40 cellular contexts compared by ENCODE assay signal in the genomic region with DNA sequence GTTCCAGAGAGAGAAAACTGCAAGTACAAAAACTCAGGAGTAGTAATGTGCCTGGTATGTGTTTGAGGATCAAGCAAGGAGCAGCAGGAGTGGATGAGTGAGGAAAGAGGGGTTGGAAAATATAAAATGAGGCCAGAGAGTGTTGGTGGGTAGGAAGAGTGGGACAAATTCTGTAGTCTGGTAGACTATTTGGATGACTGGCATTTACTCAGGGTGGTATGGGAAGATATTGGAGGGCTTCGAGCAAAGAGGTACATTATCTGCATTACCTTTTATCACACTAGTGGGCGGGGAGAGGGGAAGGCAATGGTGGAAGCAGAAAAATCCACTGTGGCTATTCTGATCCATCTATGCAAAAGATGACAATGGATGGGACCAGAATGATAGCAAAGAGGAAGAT.
"Had no signal": no experiment of that assay in that cellular context is flagged by ENCODE, and none has a peak within 500 bp of the region (broad histone marks: within the 10 kb centered on the region; RNA-seq: fewer than 3 reads in every experiment).

No MANE protein-coding gene starts in this region.

- H3K9me3 Mint-ChIP-seq: activated naive CD4-positive, alpha-beta T cell treated with anti-CD3 and anti-CD28 coated beads for 36 hours; activated naive CD8-positive, alpha-beta T cell treated with anti-CD3 and anti-CD28 coated beads for 36 hours; activated naive CD8-positive, alpha-beta T cell treated with anti-CD3 and anti-CD28 coated beads, Interleukin-2, amount 10 ng/mL, durations not matched to agents 7 days and 5 days; activated T-cell treated with anti-CD3 and anti-CD28 coated beads, Interleukin-2, amount 50 U/mL, for 24 hours; activated T-helper 1 cell treated with anti-CD3 and anti-CD28 coated beads, Interleukin-12 subunit alpha, Interleukin-12 subunit beta, Interleukin-2, Interleukin-4 antibody, amounts not matched to agents 30 ng/mL and 10 ng/mL and 1 ng/mL, durations not matched to agents 14 hours and 24 hours and 36 hours; activated T-helper 2 cell treated with anti-CD3 and anti-CD28 coated beads, Interferon-gamma antibody, Interleukin-2, Interleukin-4, amounts not matched to agents 10 μg/mL and 5 μg/mL and 100 μg/mL, durations not matched to agents 14 hours and 24 hours and 36 hours had no signal

- FAIRE-seq: astrocyte, bronchial epithelial cell had no signal

- H3K4me3 Mint-ChIP-seq: activated naive CD4-positive, alpha-beta T cell treated with anti-CD3 and anti-CD28 coated beads for 36 hours; activated naive CD4-positive, alpha-beta T cell treated with anti-CD3 and anti-CD28 coated beads, Interleukin-2, amount 10 ng/mL, durations not matched to agents 7 days and 5 days; activated naive CD4-positive, alpha-beta T cell treated with anti-CD3 and anti-CD28 coated beads, Interleukin-2, amount 50 U/mL, for 24 hours; activated naive CD8-positive, alpha-beta T cell; activated naive CD8-positive, alpha-beta T cell treated with anti-CD3 and anti-CD28 coated beads for 36 hours; activated naive CD8-positive, alpha-beta T cell treated with anti-CD3 and anti-CD28 coated beads, Interleukin-2, amount 10 ng/mL, durations not matched to agents 7 days and 5 days; activated naive CD8-positive, alpha-beta T cell treated with anti-CD3 and anti-CD28 coated beads, Interleukin-2, amount 50 U/mL, for 24 hours; activated T-cell treated with anti-CD3 and anti-CD28 coated beads, Interleukin-2, amount 50 U/mL, for 24 hours; activated T-cell treated with anti-CD3 and anti-CD28 coated beads, Interleukin-2, amount 50 U/mL, for 4 hours; activated T-cell treated with anti-CD3 and anti-CD28 coated beads, Interleukin-2, amount 50 U/mL, for 72 hours; activated T-helper 1 cell treated with anti-CD3 and anti-CD28 coated beads, Interleukin-12 subunit alpha, Interleukin-12 subunit beta, Interleukin-2, Interleukin-4 antibody, amounts not matched to agents 30 ng/mL and 10 ng/mL and 1 ng/mL, durations not matched to agents 14 hours and 24 hours and 36 hours; activated T-helper 17 cell treated with anti-CD3 and anti-CD28 coated beads, Interleukin-2, amount 50 U/mL, for 72 hours; brain; central memory CD8-positive, alpha-beta T cell had no signal

- H3K27me3 ChIP-seq: adrenal gland, ascending aorta, body of pancreas, brain microvascular endothelial cell, breast epithelium, cardiac muscle cell had no signal

- H3K4me1 ChIP-seq: adrenal gland, ascending aorta, body of pancreas, breast epithelium had no signal

- ATAC-seq: activated naive CD4-positive, alpha-beta T cell treated with anti-CD3 and anti-CD28 coated beads, Interleukin-2, amount 50 U/mL, for 72 hours; activated naive CD8-positive, alpha-beta T cell treated with anti-CD3 and anti-CD28 coated beads, Interleukin-2, amount 50 U/mL, for 24 hours; activated T-cell treated with anti-CD3 and anti-CD28 coated beads, Interleukin-2, amount 50 U/mL, for 4 hours; activated T-cell treated with anti-CD3 and anti-CD28 coated beads, Interleukin-2, amount 50 U/mL, for 72 hours; activated T-helper 17 cell treated with anti-CD3 and anti-CD28 coated beads, Interleukin-2, amount 50 U/mL, for 72 hours; body of pancreas had no signal

- H3K36me3 Mint-ChIP-seq: activated naive CD4-positive, alpha-beta T cell treated with anti-CD3 and anti-CD28 coated beads, Interleukin-2, amount 10 ng/mL, durations not matched to agents 7 days and 5 days; activated naive CD4-positive, alpha-beta T cell treated with anti-CD3 and anti-CD28 coated beads, Interleukin-2, amount 50 U/mL, for 24 hours; activated naive CD4-positive, alpha-beta T cell treated with anti-CD3 and anti-CD28 coated beads, Interleukin-2, amount 50 U/mL, for 72 hours; activated naive CD8-positive, alpha-beta T cell; activated naive CD8-positive, alpha-beta T cell treated with anti-CD3 and anti-CD28 coated beads for 36 hours; activated naive CD8-positive, alpha-beta T cell treated with anti-CD3 and anti-CD28 coated beads, Interleukin-2, amount 10 ng/mL, durations not matched to agents 7 days and 5 days; brain had no signal

- H3K27ac Mint-ChIP-seq: activated naive CD4-positive, alpha-beta T cell treated with anti-CD3 and anti-CD28 coated beads for 36 hours; activated naive CD4-positive, alpha-beta T cell treated with anti-CD3 and anti-CD28 coated beads, Interleukin-2, amount 10 ng/mL, durations not matched to agents 7 days and 5 days; activated naive CD4-positive, alpha-beta T cell treated with anti-CD3 and anti-CD28 coated beads, Interleukin-2, amount 50 U/mL, for 24 hours; activated naive CD4-positive, alpha-beta T cell treated with anti-CD3 and anti-CD28 coated beads, Interleukin-2, amount 50 U/mL, for 72 hours; activated naive CD8-positive, alpha-beta T cell; activated naive CD8-positive, alpha-beta T cell treated with anti-CD3 and anti-CD28 coated beads for 36 hours; activated naive CD8-positive, alpha-beta T cell treated with anti-CD3 and anti-CD28 coated beads, Interleukin-2, amount 10 ng/mL, durations not matched to agents 7 days and 5 days; activated naive CD8-positive, alpha-beta T cell treated with anti-CD3 and anti-CD28 coated beads, Interleukin-2, amount 50 U/mL, for 24 hours; activated T-cell treated with anti-CD3 and anti-CD28 coated beads, Interleukin-2, amount 50 U/mL, for 24 hours; activated T-cell treated with anti-CD3 and anti-CD28 coated beads, Interleukin-2, amount 50 U/mL, for 72 hours; activated T-helper 1 cell treated with anti-CD3 and anti-CD28 coated beads, Interleukin-12 subunit alpha, Interleukin-12 subunit beta, Interleukin-2, Interleukin-4 antibody, amounts not matched to agents 30 ng/mL and 10 ng/mL and 1 ng/mL, durations not matched to agents 14 hours and 24 hours and 36 hours; activated T-helper 17 cell treated with anti-CD3 and anti-CD28 coated beads, Interleukin-2, amount 50 U/mL, for 72 hours; activated T-helper 2 cell treated with anti-CD3 and anti-CD28 coated beads, Interferon-gamma antibody, Interleukin-2, Interleukin-4, amounts not matched to agents 10 μg/mL and 5 μg/mL and 100 μg/mL, durations not matched to agents 14 hours and 24 hours and 36 hours; brain had no signal

- H3K27ac ChIP-seq: adrenal gland, ascending aorta, body of pancreas, brain microvascular endothelial cell, breast epithelium, cardiac muscle cell had no signal

- H3K9me3 ChIP-seq: adrenal gland, ascending aorta, body of pancreas had no signal

- H3K36me3 ChIP-seq: adrenal gland, ascending aorta, brain microvascular endothelial cell, breast epithelium, cardiac muscle cell had no signal

- H3K27me3 Mint-ChIP-seq: activated naive CD4-positive, alpha-beta T cell treated with anti-CD3 and anti-CD28 coated beads, Interleukin-2, amount 10 ng/mL, durations not matched to agents 7 days and 5 days; activated naive CD4-positive, alpha-beta T cell treated with anti-CD3 and anti-CD28 coated beads, Interleukin-2, amount 50 U/mL, for 24 hours; activated naive CD8-positive, alpha-beta T cell; activated naive CD8-positive, alpha-beta T cell treated with anti-CD3 and anti-CD28 coated beads for 36 hours; activated naive CD8-positive, alpha-beta T cell treated with anti-CD3 and anti-CD28 coated beads, Interleukin-2, amount 10 ng/mL, durations not matched to agents 7 days and 5 days; activated T-cell treated with anti-CD3 and anti-CD28 coated beads, Interleukin-2, amount 50 U/mL, for 24 hours; activated T-helper 17 cell treated with anti-CD3 and anti-CD28 coated beads, Interleukin-2, amount 50 U/mL, for 72 hours; central memory CD8-positive, alpha-beta T cell had no signal

- DNase-seq: activated effector memory CD4-positive, alpha-beta T cell treated with anti-CD3 and anti-CD28 coated beads, Interleukin-2, amount 50 U/mL, for 16 hours; activated effector memory CD4-positive, alpha-beta T cell treated with Interleukin-2 at 50 U/mL for 16 hours; activated gamma-delta T cell; activated gamma-delta T cell treated with Interleukin-2 at 50 U/mL for 16 hours; activated naive CD4-positive, alpha-beta T cell; activated naive CD4-positive, alpha-beta T cell treated with anti-CD3 and anti-CD28 coated beads for 36 hours; activated naive CD4-positive, alpha-beta T cell treated with anti-CD3 and anti-CD28 coated beads, Interleukin-2, amount 10 ng/mL, durations not matched to agents 7 days and 5 days; activated naive CD4-positive, alpha-beta T cell treated with anti-CD3 and anti-CD28 coated beads, Interleukin-2, amount 50 U/mL, for 16 hours; activated naive CD4-positive, alpha-beta T cell treated with Interleukin-2 at 50 U/mL for 16 hours; activated naive CD8-positive, alpha-beta T cell treated with anti-CD3 and anti-CD28 coated beads for 36 hours; activated naive CD8-positive, alpha-beta T cell treated with anti-CD3 and anti-CD28 coated beads, Interleukin-2, amount 10 ng/mL, durations not matched to agents 7 days and 5 days; activated naive CD8-positive, alpha-beta T cell treated with anti-CD3 and anti-CD28 coated beads, Interleukin-2, amount 50 U/mL, for 24 hours; activated T-cell treated with anti-CD3 and anti-CD28 coated beads, Interleukin-2, amount 50 U/mL, for 1 hour; activated T-cell treated with anti-CD3 and anti-CD28 coated beads, Interleukin-2, amount 50 U/mL, for 24 hours; activated T-cell treated with anti-CD3 and anti-CD28 coated beads, Interleukin-2, amount 50 U/mL, for 4 hours; activated T-cell treated with anti-CD3 and anti-CD28 coated beads, Interleukin-2, amount 50 U/mL, for 48 hours; activated T-cell treated with anti-CD3 and anti-CD28 coated beads, Interleukin-2, amount 50 U/mL, for 72 hours; adrenal gland; amniotic stem cell; amygdala; anterior cingulate cortex; aorta; body of pancreas; brain microvascular endothelial cell; caudate nucleus; central memory CD4-positive, alpha-beta T cell; cerebellar nuclear complex had no signal

- H3K4me3 ChIP-seq: adrenal gland, ascending aorta, body of pancreas, breast epithelium, cardiac muscle cell had no signal

- H3K4me1 Mint-ChIP-seq: activated naive CD4-positive, alpha-beta T cell treated with anti-CD3 and anti-CD28 coated beads, Interleukin-2, amount 10 ng/mL, durations not matched to agents 7 days and 5 days; activated naive CD4-positive, alpha-beta T cell treated with anti-CD3 and anti-CD28 coated beads, Interleukin-2, amount 50 U/mL, for 24 hours; activated naive CD8-positive, alpha-beta T cell treated with anti-CD3 and anti-CD28 coated beads for 36 hours; activated naive CD8-positive, alpha-beta T cell treated with anti-CD3 and anti-CD28 coated beads, Interleukin-2, amount 10 ng/mL, durations not matched to agents 7 days and 5 days; activated naive CD8-positive, alpha-beta T cell treated with anti-CD3 and anti-CD28 coated beads, Interleukin-2, amount 50 U/mL, for 24 hours; activated T-helper 17 cell treated with anti-CD3 and anti-CD28 coated beads, Interleukin-2, amount 50 U/mL, for 72 hours; brain; central memory CD8-positive, alpha-beta T cell had no signal
